Comparison of ENCODE assay signal across 8 cellular contexts in the genomic region with DNA sequence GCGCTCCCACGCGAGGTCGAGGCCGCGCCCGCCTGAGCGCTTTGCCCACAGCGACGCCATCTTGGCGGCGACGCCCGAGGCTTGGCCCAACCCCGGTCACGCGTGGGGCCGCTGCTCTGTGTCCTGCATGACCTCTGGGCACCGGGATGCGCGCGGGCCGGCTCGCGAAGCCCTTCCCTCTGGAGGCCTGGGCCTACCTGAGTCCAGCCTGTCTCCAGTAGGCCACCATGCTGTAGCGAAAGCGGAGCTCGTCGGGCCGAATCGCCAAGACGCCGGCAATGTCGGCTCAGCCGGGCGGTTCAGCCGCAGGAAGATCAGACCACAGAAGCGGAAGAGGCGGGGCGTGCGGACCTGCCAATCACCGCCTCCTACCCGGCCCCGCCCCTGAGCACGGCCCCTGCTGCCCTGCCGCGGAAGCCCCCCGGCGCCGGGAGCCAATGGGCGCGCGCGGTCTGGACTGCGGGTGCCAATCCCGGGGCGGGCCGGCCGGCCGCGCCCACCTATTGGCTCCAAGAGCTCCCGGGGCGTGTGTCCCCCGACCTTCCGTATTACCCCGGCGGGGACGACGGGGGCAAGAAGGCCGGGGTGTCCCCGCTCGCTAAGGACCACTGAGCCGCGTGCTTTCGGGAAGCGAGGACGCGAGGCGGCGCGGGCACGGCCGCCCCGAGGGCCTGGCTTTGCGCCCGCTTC. TPM values are rescaled to one million over a fixed set of nuclear protein-coding genes. Genes with fewer than 3 reads are reported as not detected.
DNase-seq lines count a peak whose midpoint lies in the region; ATAC-seq, FAIRE-seq and TF ChIP-seq lines count a peak whose summit lies in the region.

A gene (minus strand): TSS at position 313 of the 690 bp plus-strand sequence. CDS start 84 bp downstream, at position 229.

- peaks cover 63% of the 10 kb centered on the region for H3K36me3 ChIP-seq in SU-DHL-6 (ENCODE audit: low read length)
- peaks cover 0 to 20% (median 0%) of the 10 kb centered on the region in 3 donors for H3K36me3 ChIP-seq in pancreas
- peaks cover 31 to 40% of the 10 kb centered on the region in 2 donors for H3K36me3 ChIP-seq in thyroid gland

- WGBS in pancreas, 2 donors = 0% methylated on average over 68 to 86 of the region's 86 CpGs
- WGBS in thyroid gland, 2 donors = 0% methylated on average over 10 to 15 of the region's 86 CpGs

- TF ChIP-seq CTCF in GM12864 (IDR thresholded peaks at IDR 0.05; ENCODE audit: low read depth, low read length, missing control alignments) = no peak
- no peak for TF ChIP-seq CTCF in SU-DHL-6 (IDR thresholded peaks at IDR 0.05; ENCODE audit: insufficient read depth, low read length, poor library complexity, severe bottlenecking)
- no peak for TF ChIP-seq CTCF in pancreas (IDR thresholded peaks at IDR 0.05)
- no peak for TF ChIP-seq CTCF in thyroid gland (IDR thresholded peaks at IDR 0.05)

- ATAC-seq in HG02678 (IDR thresholded peaks at IDR 0.05; ENCODE audit: unreplicated experiment) (peak; percentile 96), pancreas (peak; percentile 99 to 100 (median 99))
- ATAC-seq in activated naive CD8-positive, alpha-beta T cell treated with anti-CD3 and anti-CD28 coated beads, Interleukin-2, amount 10 ng/mL, durations not matched to agents 7 days and 5 days (ENCODE audit: low read depth) = peak; percentile 99

- no peaks in the 10 kb centered on the region for H3K27me3 Mint-ChIP-seq in activated naive CD8-positive, alpha-beta T cell treated with anti-CD3 and anti-CD28 coated beads, Interleukin-2, amount 10 ng/mL, durations not matched to agents 7 days and 5 days

- peak within 1 kb of the TSS; percentile 92 for H3K4me3 Mint-ChIP-seq in activated naive CD8-positive, alpha-beta T cell treated with anti-CD3 and anti-CD28 coated beads, Interleukin-2, amount 10 ng/mL, durations not matched to agents 7 days and 5 days

- H2AFZ ChIP-seq in SU-DHL-6 (ENCODE audit: low read depth, low read length, severe bottlenecking) = peak within 1 kb of the TSS; percentile 34

- intact Hi-C loops in head of caudate nucleus (cut with DNase I) = loop anchor here (1.0 to 5.0 kb wide), 2 partner anchors 10 to 50 kb away; a partner anchor contains a TSS
- intact Hi-C loops in pancreas (cut with DNase I) = no loop called here
- intact Hi-C loops in thyroid gland (cut with DNase I) = loop anchor here (10.0 kb wide), 1 partner anchor 47 kb away; a partner anchor contains a TSS

- POLR2A ChIA-PET in activated naive CD8-positive, alpha-beta T cell treated with anti-CD3 and anti-CD28 coated beads, Interleukin-2, amount 10 ng/mL, durations not matched to agents 7 days and 5 days (lab: Charles Lee) = interaction anchor here (0.6 to 3.0 kb wide), 34 partner anchors 9 to 381 kb away, joined by 3 to 59 read pairs (median 6); a partner anchor contains a TSS

- TF ChIP-seq POLR2A in thyroid gland (IDR thresholded peaks at IDR 0.05) = peak; percentile 80 to 92

- H3K4me1 Mint-ChIP-seq in activated naive CD8-positive, alpha-beta T cell treated with anti-CD3 and anti-CD28 coated beads, Interleukin-2, amount 10 ng/mL, durations not matched to agents 7 days and 5 days = peaks cover 47% of the 10 kb centered on the region

- H3K27ac ChIP-seq in SU-DHL-6 (ENCODE audit: low read depth, low read length) = peak within 1 kb of the TSS; percentile 72
- H3K27ac ChIP-seq in pancreas = peak within 1 kb of the TSS; percentile 56 to 82 (median 73)
- peak within 1 kb of the TSS; percentile 79 to 92 (median 86) for H3K27ac ChIP-seq in thyroid gland

- peaks cover 63% of the 10 kb centered on the region for H3F3A ChIP-seq in SU-DHL-6 (ENCODE audit: insufficient read depth)

- no peaks in the 10 kb centered on the region for H3K9me3 Mint-ChIP-seq in activated naive CD8-positive, alpha-beta T cell treated with anti-CD3 and anti-CD28 coated beads, Interleukin-2, amount 10 ng/mL, durations not matched to agents 7 days and 5 days

- H3K4me1 ChIP-seq in pancreas (peaks cover 14 to 32% (median 16%) of the 10 kb centered on the region in 3 donors), thyroid gland (peaks cover 29 to 34% of the 10 kb centered on the region in 2 donors)

- no peaks in the 10 kb centered on the region for H3K9me2 ChIP-seq in SU-DHL-6 (replicated peaks; ENCODE audit: insufficient read depth, low read length)

- no peaks in the 10 kb centered on the region for H3K27me3 ChIP-seq in SU-DHL-6 (ENCODE audit: low read length)
- no peaks in the 10 kb centered on the region for H3K27me3 ChIP-seq in pancreas
- H3K27me3 ChIP-seq in thyroid gland = no peaks in the 10 kb centered on the region

- peak within 1 kb of the TSS; percentile 97 for H3K9ac ChIP-seq in SU-DHL-6 (ENCODE audit: low read length)

- H4K20me1 ChIP-seq in SU-DHL-6 (ENCODE audit: low read depth, low read length) = peaks cover 16% of the 10 kb centered on the region; the same call in 1 of the 2 replicates

- H3K27ac Mint-ChIP-seq in activated naive CD8-positive, alpha-beta T cell treated with anti-CD3 and anti-CD28 coated beads, Interleukin-2, amount 10 ng/mL, durations not matched to agents 7 days and 5 days = peak within 1 kb of the TSS; percentile 92

- H3K79me2 ChIP-seq in SU-DHL-6 (ENCODE audit: insufficient read depth, low read length) = peaks cover 54% of the 10 kb centered on the region

- peaks cover 42% of the 10 kb centered on the region for H3K36me3 Mint-ChIP-seq in activated naive CD8-positive, alpha-beta T cell treated with anti-CD3 and anti-CD28 coated beads, Interleukin-2, amount 10 ng/mL, durations not matched to agents 7 days and 5 days

- DNase-seq in GM12864 (ENCODE audit: low read depth) (peak; percentile 82), NCI-H1417 (lab: John Stamatoyannopoulos, UW) (peak; percentile 95 to 99 (median 99)), head of caudate nucleus (peak; percentile 89 to 99 (median 97)), pancreas (peak; percentile 94 to 98 (median 96)), thyroid gland (peak; percentile 97 to 98)
- peak; percentile 99 for DNase-seq in activated naive CD8-positive, alpha-beta T cell treated with anti-CD3 and anti-CD28 coated beads, Interleukin-2, amount 10 ng/mL, durations not matched to agents 7 days and 5 days

- H3K4me2 ChIP-seq in SU-DHL-6 (ENCODE audit: low read depth, low read length, poor library complexity, severe bottlenecking) = peak within 1 kb of the TSS; percentile 99

- H3K9me3 ChIP-seq in SU-DHL-6 (ENCODE audit: insufficient read depth, low read length) (no peaks in the 10 kb centered on the region), pancreas (no peaks in the 10 kb centered on the region), thyroid gland (no peaks in the 10 kb centered on the region)

- H3K4me3 ChIP-seq in GM12864 (ENCODE audit: low read depth, low read length) = peak within 1 kb of the TSS; percentile 97
- H3K4me3 ChIP-seq in SU-DHL-6 (ENCODE audit: insufficient read depth, low read length, poor library complexity, severe bottlenecking) = peak within 1 kb of the TSS; percentile 90
- peak within 1 kb of the TSS; percentile 79 to 96 (median 91) for H3K4me3 ChIP-seq in pancreas
- H3K4me3 ChIP-seq in thyroid gland (replicated peaks in 1 of 3) = peak within 1 kb of the TSS; percentile 58 to 68 (median 62)

- no peak for FAIRE-seq in pancreas (lab: Jason Lieb, UNC)

RNA-seq across cellular contexts. Expression of the gene that starts here (rescaled TPM):
- 10 to 100 TPM; 81.1 to 87.3 TPM for total RNA-seq in activated naive CD8-positive, alpha-beta T cell treated with anti-CD3 and anti-CD28 coated beads, Interleukin-2, amount 10 ng/mL, durations not matched to agents 7 days and 5 days
- total RNA-seq in pancreas (10 to 100 TPM; 11.2 to 28.2 (median 21.7) TPM), thyroid gland (10 to 100 TPM; 13.3 to 57.8 (median 32.4) TPM)
- 10 to 100 TPM; 25.5 to 38.0 TPM for polyA plus RNA-seq in pancreas

Comparison
In these comparisons a context has a peak if more than half of its experiments do, and no peak if none do; other contexts are left out.
1. Peak in every context shown above with its lines: DNase-seq, ATAC-seq, H3K4me3 ChIP-seq and H3K27ac ChIP-seq.
2. intact Hi-C loops: an anchor here in head of caudate nucleus (1.0 to 5.0 kb wide) and thyroid gland (10.0 kb wide); none called in pancreas.